Comparison of ENCODE assay signal across 34 cellular contexts in genomic region chr5:175116466-175117048, GRCh38.
"Had no signal": no experiment of that assay in that cellular context is flagged by ENCODE, and none has a peak within 500 bp of the region (broad histone marks: within the 10 kb centered on the region; RNA-seq: fewer than 3 reads in every experiment).

No MANE protein-coding gene starts in this region.

- FAIRE-seq: endometrium, endothelial cell of umbilical vein, frontal cortex had no signal

- H3K4me3 ChIP-seq: adrenal gland, body of pancreas, colonic mucosa, heart left ventricle had no signal

- H3K36me3 Mint-ChIP-seq: activated naive CD4-positive, alpha-beta T cell treated with anti-CD3 and anti-CD28 coated beads, Interleukin-2, amount 50 U/mL, for 24 hours; activated naive CD8-positive, alpha-beta T cell treated with anti-CD3 and anti-CD28 coated beads for 36 hours had no signal

- H3K4me1 ChIP-seq: adrenal gland, body of pancreas, colonic mucosa, heart left ventricle had no signal

- H3K27ac Mint-ChIP-seq: activated CD4-positive, alpha-beta T cell treated with anti-CD3 and anti-CD28 coated beads for 36 hours; activated CD8-positive, alpha-beta T cell treated with anti-CD3 and anti-CD28 coated beads for 36 hours; activated naive CD4-positive, alpha-beta T cell treated with anti-CD3 and anti-CD28 coated beads for 36 hours; activated naive CD4-positive, alpha-beta T cell treated with anti-CD3 and anti-CD28 coated beads, Interleukin-2, amount 50 U/mL, for 24 hours; activated naive CD8-positive, alpha-beta T cell treated with anti-CD3 and anti-CD28 coated beads for 36 hours; activated naive CD8-positive, alpha-beta T cell treated with anti-CD3 and anti-CD28 coated beads, Interleukin-2, amount 50 U/mL, for 24 hours; activated T-helper 1 cell treated with anti-CD3 and anti-CD28 coated beads, Interleukin-12 subunit alpha, Interleukin-12 subunit beta, Interleukin-2, Interleukin-4 antibody, amounts not matched to agents 30 ng/mL and 10 ng/mL and 1 ng/mL, durations not matched to agents 14 hours and 24 hours and 36 hours; activated T-helper 2 cell treated with anti-CD3 and anti-CD28 coated beads, Interferon-gamma antibody, Interleukin-2, Interleukin-4, amounts not matched to agents 10 μg/mL and 5 μg/mL and 100 μg/mL, durations not matched to agents 14 hours and 24 hours and 36 hours; T-helper 17 cell; T-helper 2 cell treated with Interferon-gamma antibody and Interleukin-4, amounts not matched to agents 5 μg/mL and 100 μg/mL, for 36 hours had no signal

- H3K9me3 Mint-ChIP-seq: activated CD8-positive, alpha-beta T cell treated with anti-CD3 and anti-CD28 coated beads for 36 hours; activated naive CD4-positive, alpha-beta T cell treated with anti-CD3 and anti-CD28 coated beads for 36 hours; activated naive CD4-positive, alpha-beta T cell treated with anti-CD3 and anti-CD28 coated beads, Interleukin-2, amount 50 U/mL, for 24 hours; activated naive CD8-positive, alpha-beta T cell treated with anti-CD3 and anti-CD28 coated beads for 36 hours; activated naive CD8-positive, alpha-beta T cell treated with anti-CD3 and anti-CD28 coated beads, Interleukin-2, amount 50 U/mL, for 24 hours; activated T-helper 1 cell treated with anti-CD3 and anti-CD28 coated beads, Interleukin-12 subunit alpha, Interleukin-12 subunit beta, Interleukin-2, Interleukin-4 antibody, amounts not matched to agents 30 ng/mL and 10 ng/mL and 1 ng/mL, durations not matched to agents 14 hours and 24 hours and 36 hours; activated T-helper 2 cell treated with anti-CD3 and anti-CD28 coated beads, Interferon-gamma antibody, Interleukin-2, Interleukin-4, amounts not matched to agents 10 μg/mL and 5 μg/mL and 100 μg/mL, durations not matched to agents 14 hours and 24 hours and 36 hours; T-helper 2 cell treated with Interferon-gamma antibody and Interleukin-4, amounts not matched to agents 5 μg/mL and 100 μg/mL, for 36 hours had no signal

- H3K36me3 ChIP-seq: adrenal gland, colonic mucosa, heart left ventricle had no signal

- H3K4me1 Mint-ChIP-seq: activated CD4-positive, alpha-beta T cell treated with anti-CD3 and anti-CD28 coated beads for 36 hours; activated naive CD4-positive, alpha-beta T cell treated with anti-CD3 and anti-CD28 coated beads, Interleukin-2, amount 50 U/mL, for 24 hours; activated naive CD8-positive, alpha-beta T cell treated with anti-CD3 and anti-CD28 coated beads for 36 hours; activated naive CD8-positive, alpha-beta T cell treated with anti-CD3 and anti-CD28 coated beads, Interleukin-2, amount 50 U/mL, for 24 hours; T-helper 17 cell had no signal

- ATAC-seq: activated CD4-positive, alpha-beta T cell treated with anti-CD3 and anti-CD28 coated beads for 36 hours; activated CD8-positive, alpha-beta T cell treated with anti-CD3 and anti-CD28 coated beads for 36 hours; activated naive CD8-positive, alpha-beta T cell treated with anti-CD3 and anti-CD28 coated beads, Interleukin-2, amount 50 U/mL, for 24 hours; body of pancreas; heart left ventricle; T-helper 17 cell had no signal

- H3K27ac ChIP-seq: adrenal gland, body of pancreas, colonic mucosa, epithelial cell of prostate, heart left ventricle had no signal

- H3K27me3 ChIP-seq: adrenal gland, body of pancreas, colonic mucosa had no signal

- H3K4me3 Mint-ChIP-seq: activated CD4-positive, alpha-beta T cell treated with anti-CD3 and anti-CD28 coated beads for 36 hours; activated CD8-positive, alpha-beta T cell treated with anti-CD3 and anti-CD28 coated beads for 36 hours; activated naive CD4-positive, alpha-beta T cell treated with anti-CD3 and anti-CD28 coated beads for 36 hours; activated naive CD4-positive, alpha-beta T cell treated with anti-CD3 and anti-CD28 coated beads, Interleukin-2, amount 50 U/mL, for 24 hours; activated naive CD8-positive, alpha-beta T cell treated with anti-CD3 and anti-CD28 coated beads for 36 hours; activated naive CD8-positive, alpha-beta T cell treated with anti-CD3 and anti-CD28 coated beads, Interleukin-2, amount 50 U/mL, for 24 hours; activated T-helper 1 cell treated with anti-CD3 and anti-CD28 coated beads, Interleukin-12 subunit alpha, Interleukin-12 subunit beta, Interleukin-2, Interleukin-4 antibody, amounts not matched to agents 30 ng/mL and 10 ng/mL and 1 ng/mL, durations not matched to agents 14 hours and 24 hours and 36 hours; T-helper 17 cell; T-helper 2 cell treated with Interferon-gamma antibody and Interleukin-4, amounts not matched to agents 5 μg/mL and 100 μg/mL, for 36 hours had no signal

- DNase-seq: activated CD4-positive, alpha-beta T cell treated with anti-CD3 and anti-CD28 coated beads for 36 hours; activated CD4-positive, alpha-beta T cell treated with anti-CD3 and anti-CD28 coated beads, Interleukin-2, amount 50 U/mL, for 1 hour; activated CD4-positive, alpha-beta T cell treated with anti-CD3 and anti-CD28 coated beads, Interleukin-2, amount 50 U/mL, for 48 hours; activated CD4-positive, CD25-positive, alpha-beta regulatory T cell; activated CD4-positive, CD25-positive, alpha-beta regulatory T cell treated with anti-CD3 and anti-CD28 coated beads, Interleukin-2, amount 50 U/mL, for 72 hours; activated CD8-positive, alpha-beta memory T cell treated with anti-CD3 and anti-CD28 coated beads for 24 hours; activated CD8-positive, alpha-beta T cell treated with anti-CD3 and anti-CD28 coated beads for 36 hours; activated effector memory CD4-positive, alpha-beta T cell treated with anti-CD3 and anti-CD28 coated beads, Interleukin-2, amount 50 U/mL, for 16 hours; activated naive CD4-positive, alpha-beta T cell treated with anti-CD3 and anti-CD28 coated beads for 36 hours; activated naive CD8-positive, alpha-beta T cell treated with anti-CD3 and anti-CD28 coated beads for 36 hours; activated naive CD8-positive, alpha-beta T cell treated with anti-CD3 and anti-CD28 coated beads, Interleukin-2, amount 50 U/mL, for 24 hours; activated T-cell treated with anti-CD3 and anti-CD28 coated beads, Interleukin-2, amount 50 U/mL, for 1 hour; activated T-cell treated with anti-CD3 and anti-CD28 coated beads, Interleukin-2, amount 50 U/mL, for 48 hours; adrenal gland; amygdala; aorta; body of pancreas; central memory CD4-positive, alpha-beta T cell; cerebellar nuclear complex; colonic mucosa; effector CD8-positive, alpha-beta T cell; foreskin fibroblast; heart left ventricle; T-helper 1 cell; T-helper 17 cell; T1000 had no signal

- H3K9me3 ChIP-seq: adrenal gland, body of pancreas, colonic mucosa, heart left ventricle had no signal
